30 cellular contexts compared by ENCODE assay signal in the genomic region with DNA sequence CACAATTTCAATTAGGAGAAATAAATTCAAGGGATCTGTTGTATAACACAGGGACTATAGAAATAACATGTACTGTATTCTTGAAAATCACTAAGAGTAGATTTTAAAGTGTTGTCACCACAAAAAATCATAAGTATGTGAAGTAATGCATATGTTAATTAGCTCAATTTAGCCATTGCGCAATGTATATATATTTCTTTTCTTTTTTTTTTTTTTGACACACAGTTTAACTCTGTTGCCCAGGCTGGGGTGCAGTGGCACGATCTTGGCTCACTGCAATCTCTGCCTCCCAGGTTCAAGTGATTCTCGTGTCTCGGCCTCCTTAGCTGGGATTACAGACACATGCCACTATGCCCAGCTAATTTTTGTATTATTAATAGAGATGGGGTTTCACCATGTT.
"Had no signal": no experiment of that assay in that cellular context is flagged by ENCODE, and none has a peak within 500 bp of the region (broad histone marks: within the 10 kb centered on the region; RNA-seq: fewer than 3 reads in every experiment).

No MANE protein-coding gene starts in this region.

- H3K9me3 ChIP-seq: ovary, prostate gland, right atrium auricular region, spleen, suprapubic skin, testis, tibial artery, transverse colon, upper lobe of right lung, uterus had no signal

- H3K4me1 ChIP-seq: neural progenitor cell, parathyroid adenoma, prostate gland, spleen, suprapubic skin, upper lobe of right lung, uterus had no signal

- H3K27ac ChIP-seq: neural progenitor cell, ovary, parathyroid adenoma, prostate gland, right atrium auricular region, skin epidermis, spleen, suprapubic skin, testis, tibial artery, transverse colon, upper lobe of right lung, uterus had no signal

- H3K36me3 ChIP-seq: neural progenitor cell, ovary, prostate gland, right atrium auricular region, spleen, suprapubic skin, tibial artery, transverse colon, upper lobe of right lung, uterus had no signal

- H3K79me2 ChIP-seq: parathyroid adenoma had no signal

- H3K4me2 ChIP-seq: neural progenitor cell, smooth muscle cell had no signal

- DNase-seq: naive thymus-derived CD4-positive, alpha-beta T cell; natural killer cell; occipital lobe; ovary; posterior cingulate gyrus; retina; spleen; stimulated activated CD4-positive, alpha-beta T cell treated with anti-CD3 and anti-CD28 coated beads, Interleukin-12 subunit alpha, Interleukin-12 subunit beta, amount 100 ng/mL, for 4 hours; stimulated activated CD4-positive, alpha-beta T cell treated with anti-CD3 and anti-CD28 coated beads, Interleukin-1b, Interleukin-23, amount 100 ng/mL, for 48 hours; stimulated activated CD4-positive, alpha-beta T cell treated with anti-CD3 and anti-CD28 coated beads, Interleukin-4, amount 100 ng/mL, for 1 hour; stimulated activated CD4-positive, alpha-beta T cell treated with anti-CD3 and anti-CD28 coated beads, Interleukin-4, amount 100 ng/mL, for 4 hours; stimulated activated CD8-positive, alpha-beta memory T cell treated with anti-CD3 and anti-CD28 coated beads, Interleukin-4, amount 100 ng/mL, for 48 hours; stimulated activated naive CD4-positive, alpha-beta T cell; stimulated activated naive CD8-positive, alpha-beta T cell treated with anti-CD3 and anti-CD28 coated beads, Interleukin-15, amount 100 ng/mL, for 72 hours; stimulated activated naive CD8-positive, alpha-beta T cell treated with anti-CD3 and anti-CD28 coated beads, Interleukin-15, Interleukin-2, amounts not matched to agents 100 U/mL and 50 U/mL, for 24 hours; substantia nigra; testis; tibial artery; transverse colon; upper lobe of right lung; uterus had no signal

- ATAC-seq: naive thymus-derived CD4-positive, alpha-beta T cell; natural killer cell; sciatic nerve; stimulated activated memory B cell treated with anti-CD40 and anti-IgM and Interleukin-4, amounts not matched to agents 10 μg/mL and 1 μg/mL and 100 μg/mL, for 72 hours; stimulated activated naive CD8-positive, alpha-beta T cell treated with anti-CD3 and anti-CD28 coated beads, Interleukin-15, amount 100 ng/mL, for 72 hours; stimulated activated naive CD8-positive, alpha-beta T cell treated with anti-CD3 and anti-CD28 coated beads, Interleukin-15, Interleukin-2, amounts not matched to agents 100 U/mL and 50 U/mL, for 24 hours; upper lobe of right lung had no signal

- H3K4me3 ChIP-seq: neural progenitor cell, ovary, prostate gland, right atrium auricular region, skin epidermis, smooth muscle cell, spleen, suprapubic skin, testis, tibial artery, transverse colon, upper lobe of right lung, uterus had no signal

- H3K9ac ChIP-seq: neural progenitor cell, parathyroid adenoma had no signal

- H3K27me3 ChIP-seq: neural progenitor cell, ovary, right atrium auricular region, spleen, suprapubic skin, testis, tibial artery, transverse colon, upper lobe of right lung, uterus had no signal

- H2AFZ ChIP-seq: neural progenitor cell, parathyroid adenoma had no signal
